In genomic region chr6:119172813-119173212, GRCh38 we compare ENCODE assay signal across 18 cellular contexts.
DNase-seq lines count a peak whose midpoint lies in the region; ATAC-seq and TF ChIP-seq lines count a peak whose summit lies in the region.
"Had no signal": no experiment of that assay in that cellular context is flagged by ENCODE, and none has a peak within 500 bp of the region (broad histone marks: within the 10 kb centered on the region; RNA-seq: fewer than 3 reads in every experiment).

No MANE protein-coding gene starts in this region.

- no peaks in the 10 kb centered on the region for H3K79me2 ChIP-seq in mammary epithelial cell (ENCODE audit: insufficient read depth, low read length)

- H3K23ac ChIP-seq in IMR-90 (ENCODE audit: low read depth, low read length), result no peak overlapping the region

- no peak overlapping the region for H3K14ac ChIP-seq in IMR-90 (replicated peaks; ENCODE audit: low read depth, low read length)

- POLR2A ChIA-PET in IMR-90 (lab: Charles Lee; ENCODE audit: unreplicated experiment), result no interaction called here

- TF ChIP-seq RAD21 in IMR-90 (IDR thresholded peaks at IDR 0.05; ENCODE audit: low read length), result no peak

- ATAC-seq in IMR-90 (ENCODE audit: low read depth) (no peak), gastroesophageal sphincter (no peak)
- ATAC-seq: activated T-cell treated with anti-CD3 and anti-CD28 coated beads, Interleukin-2, amount 50 U/mL, for 4 hours; WTC11 had no signal

- TF ChIP-seq CTCF in IMR-90 (conservative IDR thresholded peaks at IDR 0.05; ENCODE audit: low read depth, low read length) (no peak), mammary epithelial cell (conservative IDR thresholded peaks at IDR 0.05 in 1 of 2, IDR thresholded peaks at IDR 0.05 in 1 of 2; ENCODE audit: extremely low read depth in 1 of 2, insufficient read depth in 1 of 2, low read depth in 1 of 2, low read length in 2 of 2) (no peak), gastroesophageal sphincter (IDR thresholded peaks at IDR 0.05) (no peak)

- no peak overlapping the region for H4K91ac ChIP-seq in IMR-90 (ENCODE audit: insufficient read depth, low read depth, low read length)

- no peak overlapping the region for H3K4me3 ChIP-seq in IMR-90 (ENCODE audit: insufficient read depth, low read depth, low read length)
- no peak overlapping the region for H3K4me3 ChIP-seq in mammary epithelial cell (replicated peaks in 1 of 3; ENCODE audit: insufficient read depth in 1 of 3, low read depth in 2 of 3, low read length in 3 of 3)
- H3K4me3 ChIP-seq in gastroesophageal sphincter, result no peak overlapping the region
- H3K4me3 ChIP-seq: ascending aorta, left lung, testis had no signal

- H3K9me3 ChIP-seq in IMR-90 (ENCODE audit: control insufficient read depth, insufficient read depth, low read length) (no peaks in the 10 kb centered on the region), mammary epithelial cell (replicated peaks; ENCODE audit: insufficient read depth, low read length) (no peaks in the 10 kb centered on the region), gastroesophageal sphincter (no peaks in the 10 kb centered on the region)
- H3K9me3 ChIP-seq: ascending aorta, left lung, testis had no signal

- intact Hi-C loops in IMR-90 (cut with micrococcal nuclease), result no loop called here
- intact Hi-C loops in mammary epithelial cell (cut with micrococcal nuclease), result no loop called here

- H3K36me3 ChIP-seq in IMR-90 (ENCODE audit: control insufficient read depth, insufficient read depth, low read length) (no peaks in the 10 kb centered on the region), mammary epithelial cell (ENCODE audit: insufficient read depth, low read length) (no peaks in the 10 kb centered on the region), gastroesophageal sphincter (no peaks in the 10 kb centered on the region)
- H3K36me3 ChIP-seq: ascending aorta, left lung had no signal

- H3K9me1 ChIP-seq in IMR-90 (ENCODE audit: insufficient read depth, low read length), result peaks cover 2% of the 10 kb centered on the region; the same call in 1 of the 2 replicates

- no peaks in the 10 kb centered on the region for H3K79me1 ChIP-seq in IMR-90 (ENCODE audit: low read depth in 1 of 2, low read length in 2 of 2)

- no peak overlapping the region for H3K18ac ChIP-seq in IMR-90 (ENCODE audit: low read depth, low read length)

- no peak overlapping the region for H3K4me2 ChIP-seq in IMR-90 (ENCODE audit: low read depth, low read length)
- no peak overlapping the region for H3K4me2 ChIP-seq in mammary epithelial cell (ENCODE audit: insufficient read depth, low read depth, low read length)

- H2BK5ac ChIP-seq in IMR-90 (ENCODE audit: low read depth, low read length, poor library complexity, severe bottlenecking), result no peak overlapping the region

- H2BK15ac ChIP-seq in IMR-90 (ENCODE audit: low read depth, low read length), result no peak overlapping the region

- H3K56ac ChIP-seq in IMR-90 (ENCODE audit: extremely low read depth, insufficient read depth, low read length), result no peak overlapping the region

- DNase-seq in EH (ENCODE audit: low read depth), result peak; percentile 3
- peak; percentile 13 for DNase-seq in IMR-90
- peak; percentile 28 for DNase-seq in mammary epithelial cell
- peak; percentile 40 for DNase-seq in kidney tubule cell (ENCODE audit: low spot score)
- no peak for DNase-seq in hypothalamus (lab: John Stamatoyannopoulos, UW)
- no peak for DNase-seq in HuH-7.5 (ENCODE audit: low spot score)
- DNase-seq in activated CD8-positive, alpha-beta memory T cell treated with anti-CD3 and anti-CD28 coated beads, Interleukin-2, amount 50 U/mL, for 48 hours, result no peak
- DNase-seq: activated CD4-positive, alpha-beta memory T cell treated with anti-CD3 and anti-CD28 coated beads for 36 hours; activated naive CD4-positive, alpha-beta T cell treated with anti-CD3 and anti-CD28 coated beads, Interleukin-2, amount 10 ng/mL, durations not matched to agents 7 days and 5 days; activated T-cell treated with anti-CD3 and anti-CD28 coated beads, Interleukin-2, amount 50 U/mL, for 4 hours; left lung; stimulated activated CD4-positive, alpha-beta T cell treated with anti-CD3 and anti-CD28 coated beads, Interleukin-12 subunit alpha, Interleukin-12 subunit beta, amount 100 ng/mL, for 4 hours; T-helper 2 cell; testis had no signal

- WGBS in IMR-90 (ENCODE audit: extremely low coverage in 2 of 2, insufficient read length in 1 of 2), 2 experiments, result no CpG with 5 or more reads among the region's 2 CpGs
- WGBS in mammary epithelial cell (ENCODE audit: low coverage, missing lambda C conversion rate), result 54% methylated on average over 2 of the region's 2 CpGs
- WGBS in gastroesophageal sphincter (ENCODE audit: low coverage in 1 of 2), 2 donors, result 17 to 34% methylated on average over 2 of the region's 2 CpGs

- in situ Hi-C loops in IMR-90 (cut with MboI; ENCODE audit: low sequenced_read_pairs) (no loop called here), mammary epithelial cell (cut with MboI; ENCODE audit: low sequenced_read_pairs in 2 of 2) (no loop called here)

- H4K20me1 ChIP-seq in IMR-90 (ENCODE audit: insufficient read depth, low read length) (no peaks in the 10 kb centered on the region), mammary epithelial cell (ENCODE audit: insufficient read depth, low read length) (no peaks in the 10 kb centered on the region)

- TF ChIP-seq EP300 in gastroesophageal sphincter (IDR thresholded peaks at IDR 0.05), result no peak

- H4K8ac ChIP-seq in IMR-90 (ENCODE audit: low read depth in 2 of 2, low read length in 2 of 2), result no peak overlapping the region

- no peak overlapping the region for H2BK120ac ChIP-seq in IMR-90 (ENCODE audit: low read depth, low read length)

- no peaks in the 10 kb centered on the region for H3K27me3 ChIP-seq in IMR-90 (ENCODE audit: control insufficient read depth, insufficient read depth, low read length)
- H3K27me3 ChIP-seq in mammary epithelial cell (ENCODE audit: insufficient read depth, low read length), result no peaks in the 10 kb centered on the region
- H3K27me3 ChIP-seq in gastroesophageal sphincter, result no peaks in the 10 kb centered on the region
- H3K27me3 ChIP-seq: ascending aorta, left lung, testis had no signal

- TF ChIP-seq POLR2A in IMR-90 (IDR thresholded peaks at IDR 0.05; ENCODE audit: low read depth, low read length) (no peak), gastroesophageal sphincter (IDR thresholded peaks at IDR 0.05) (no peak)

- H2AFZ ChIP-seq in IMR-90 (replicated peaks; ENCODE audit: low read length, poor library complexity) (no peak overlapping the region), mammary epithelial cell (ENCODE audit: low read depth, low read length) (no peak overlapping the region)

- no peak overlapping the region for H2BK20ac ChIP-seq in IMR-90 (ENCODE audit: low read depth, low read length)

- H3K4me1 ChIP-seq in IMR-90 (ENCODE audit: control insufficient read depth, insufficient read depth, low read length) (no peaks in the 10 kb centered on the region), mammary epithelial cell (ENCODE audit: insufficient read depth, low read length) (no peaks in the 10 kb centered on the region), gastroesophageal sphincter (peaks cover 3 to 41% (median 11%) of the 10 kb centered on the region in 3 donors)
- H3K4me1 ChIP-seq: testis had no signal

- H2AK9ac ChIP-seq in IMR-90 (replicated peaks; ENCODE audit: low read depth, low read length, poor library complexity), result no peak overlapping the region

- no peak overlapping the region for H3K27ac ChIP-seq in IMR-90 (ENCODE audit: insufficient read depth, low read length)
- H3K27ac ChIP-seq in mammary epithelial cell (ENCODE audit: insufficient read depth, low read depth, low read length), result no peak overlapping the region
- H3K27ac ChIP-seq in gastroesophageal sphincter, result peak overlapping the region in 1 of 4 donors; percentile 3
- H3K27ac ChIP-seq: ascending aorta, C4-2B, left lung, testis had no signal

- dilution Hi-C loops in IMR-90 (cut with HindIII; ENCODE audit: low sequenced_read_pairs, unreplicated experiment), result no loop called here
- dilution Hi-C loops in mammary epithelial cell (cut with HindIII; ENCODE audit: low sequenced_read_pairs), result no loop called here

- BruUV-seq in IMR-90 (replicated peaks; lab: Mats Ljungman, UMichigan), result no TSS peak
- no TSS peak for BruUV-seq in mammary epithelial cell (replicated peaks; lab: Mats Ljungman, UMichigan)

- H3K4ac ChIP-seq in IMR-90 (ENCODE audit: low read depth, low read length), result no peak overlapping the region

- CTCF ChIA-PET in IMR-90 (lab: Yijun Ruan, JAX), result interaction anchor here (1.4 kb wide), 1 partner anchor 44 kb away, joined by 4 read pairs; no protein-coding TSS in a partner anchor
- CTCF ChIA-PET in mammary epithelial cell (lab: Charles Lee; ENCODE audit: low non-redundant PET), result no interaction called here

- H2AK5ac ChIP-seq in IMR-90 (ENCODE audit: low read depth, low read length), result no peak overlapping the region

- no peak overlapping the region for H4K5ac ChIP-seq in IMR-90 (ENCODE audit: low read depth, low read length)

- H3K9ac ChIP-seq in IMR-90 (ENCODE audit: low read depth, low read length) (no peak overlapping the region), mammary epithelial cell (ENCODE audit: insufficient read depth, low read length) (no peak overlapping the region)

TF ChIP-seq in IMR-90, 13 proteins besides CTCF, POLR2A, EP300 and RAD21 (continues in another document):
- TF ChIP-seq MAFK (IDR thresholded peaks at IDR 0.05; ENCODE audit: low read depth, low read length) (no peak), ELK1 (IDR thresholded peaks at IDR 0.05; ENCODE audit: borderline replicate concordance, low read depth, low read length) (no peak), RFX5 (IDR thresholded peaks at IDR 0.05; ENCODE audit: low read depth, low read length) (no peak), RCOR1 (IDR thresholded peaks at IDR 0.05; ENCODE audit: insufficient replicate concordance, low read length) (no peak), CHD1 (IDR thresholded peaks at IDR 0.05; ENCODE audit: low read depth, low read length) (no peak), SMC3 (IDR thresholded peaks at IDR 0.05; ENCODE audit: low read depth, low read length) (no peak), MXI1 (IDR thresholded peaks at IDR 0.05; ENCODE audit: borderline replicate concordance, low read depth, low read length) (no peak), MAZ (IDR thresholded peaks at IDR 0.05; ENCODE audit: borderline replicate concordance, low read depth, low read length) (no peak), FOS (IDR thresholded peaks at IDR 0.05; ENCODE audit: low read depth, low read length) (no peak), CEBPB (IDR thresholded peaks at IDR 0.05; ENCODE audit: low read depth, low read length) (no peak), NFE2L2 (IDR thresholded peaks at IDR 0.05; ENCODE audit: low read depth, low read length) (no peak)

Comparison
In these comparisons a context has a peak if more than half of its experiments do, and no peak if none do; other contexts are left out.
1. DNase-seq: peak in EH (single experiment), IMR-90 (single experiment), mammary epithelial cell (single experiment) and kidney tubule cell (single experiment); none in hypothalamus (0 of 51), HuH-7.5 (single experiment) and activated CD8-positive, alpha-beta memory T cell treated with anti-CD3 and anti-CD28 coated beads, Interleukin-2, amount 50 U/mL, for 48 hours (single experiment).